In the genomic region with DNA sequence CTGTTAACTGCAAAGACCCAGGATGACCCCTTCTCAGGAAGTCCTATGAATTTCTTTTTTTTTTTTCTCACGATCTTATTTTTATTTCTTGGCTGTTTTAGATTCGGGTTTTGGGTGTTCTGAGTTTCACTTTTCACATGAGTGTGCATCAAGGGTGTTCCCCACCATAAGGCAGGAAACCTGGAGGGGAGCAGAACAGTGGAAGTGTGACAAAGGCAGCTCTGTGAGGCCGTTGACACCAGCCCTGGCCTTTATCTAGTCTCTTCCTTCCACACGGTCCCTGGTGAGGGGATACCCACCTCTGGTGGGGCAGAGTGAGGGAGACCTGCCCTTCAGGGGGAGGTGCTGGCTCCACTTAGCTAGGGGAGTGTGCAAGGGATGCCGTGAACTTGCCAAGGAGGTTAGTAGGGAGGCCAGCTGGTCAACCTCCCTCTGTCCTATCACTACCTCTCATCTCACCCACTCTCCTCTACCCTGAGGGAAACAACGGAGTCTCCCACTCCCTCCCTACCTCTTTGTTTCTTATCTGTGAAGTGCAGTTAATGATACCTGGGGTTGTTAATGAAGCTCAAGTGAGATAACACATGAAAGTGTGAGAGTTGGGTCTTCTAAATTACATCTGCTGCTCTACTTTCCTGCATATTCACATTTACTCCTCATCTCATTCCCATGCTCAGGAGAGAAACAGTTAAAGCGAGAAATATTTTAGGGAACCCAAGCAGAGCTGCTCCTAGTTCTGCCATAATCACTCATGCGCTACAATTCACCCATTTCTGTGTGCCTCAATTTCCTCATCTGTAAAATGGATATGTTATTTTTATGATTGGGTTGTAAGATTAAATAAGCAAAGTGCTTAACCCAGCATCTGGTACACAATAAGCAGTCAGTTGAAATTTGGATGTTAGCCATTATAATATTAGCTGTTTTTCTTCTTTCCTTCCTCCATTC, we compare ENCODE assay signal across 1 cellular context.
TF ChIP-seq lines count a peak whose summit lies in the region.

No MANE protein-coding gene starts in this region.

TF ChIP-seq in GM12878, 131 proteins besides CTCF, POLR2A, EP300 and RAD21 (continued from another document):
- TF ChIP-seq, protein P1, sequence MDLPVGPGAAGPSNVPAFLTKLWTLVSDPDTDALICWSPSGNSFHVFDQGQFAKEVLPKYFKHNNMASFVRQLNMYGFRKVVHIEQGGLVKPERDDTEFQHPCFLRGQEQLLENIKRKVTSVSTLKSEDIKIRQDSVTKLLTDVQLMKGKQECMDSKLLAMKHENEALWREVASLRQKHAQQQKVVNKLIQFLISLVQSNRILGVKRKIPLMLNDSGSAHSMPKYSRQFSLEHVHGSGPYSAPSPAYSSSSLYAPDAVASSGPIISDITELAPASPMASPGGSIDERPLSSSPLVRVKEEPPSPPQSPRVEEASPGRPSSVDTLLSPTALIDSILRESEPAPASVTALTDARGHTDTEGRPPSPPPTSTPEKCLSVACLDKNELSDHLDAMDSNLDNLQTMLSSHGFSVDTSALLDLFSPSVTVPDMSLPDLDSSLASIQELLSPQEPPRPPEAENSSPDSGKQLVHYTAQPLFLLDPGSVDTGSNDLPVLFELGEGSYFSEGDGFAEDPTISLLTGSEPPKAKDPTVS (IDR thresholded peaks at IDR 0.05; ENCODE audit: low read depth, low read length) = no peak
- peak; percentile 28; the same call in 1 of the 2 replicates for TF ChIP-seq ZNF384 (IDR thresholded peaks at IDR 0.05; ENCODE audit: borderline replicate concordance, low read depth, low read length)
- TF ChIP-seq MTA2 (IDR thresholded peaks at IDR 0.05; ENCODE audit: low read depth) = 0 out of 2 replicates have a peak, but pooled peaks have one; percentile 16
- TF ChIP-seq ZBED1 (IDR thresholded peaks at IDR 0.05; ENCODE audit: borderline replicate concordance) = no peak
- no peak for TF ChIP-seq SMAD1 (IDR thresholded peaks at IDR 0.05; ENCODE audit: low read depth, partially characterized antibody)
- no peak for TF ChIP-seq FOS (IDR thresholded peaks at IDR 0.05; ENCODE audit: borderline replicate concordance, extremely low read depth, insufficient read length)
- TF ChIP-seq, protein P2, sequence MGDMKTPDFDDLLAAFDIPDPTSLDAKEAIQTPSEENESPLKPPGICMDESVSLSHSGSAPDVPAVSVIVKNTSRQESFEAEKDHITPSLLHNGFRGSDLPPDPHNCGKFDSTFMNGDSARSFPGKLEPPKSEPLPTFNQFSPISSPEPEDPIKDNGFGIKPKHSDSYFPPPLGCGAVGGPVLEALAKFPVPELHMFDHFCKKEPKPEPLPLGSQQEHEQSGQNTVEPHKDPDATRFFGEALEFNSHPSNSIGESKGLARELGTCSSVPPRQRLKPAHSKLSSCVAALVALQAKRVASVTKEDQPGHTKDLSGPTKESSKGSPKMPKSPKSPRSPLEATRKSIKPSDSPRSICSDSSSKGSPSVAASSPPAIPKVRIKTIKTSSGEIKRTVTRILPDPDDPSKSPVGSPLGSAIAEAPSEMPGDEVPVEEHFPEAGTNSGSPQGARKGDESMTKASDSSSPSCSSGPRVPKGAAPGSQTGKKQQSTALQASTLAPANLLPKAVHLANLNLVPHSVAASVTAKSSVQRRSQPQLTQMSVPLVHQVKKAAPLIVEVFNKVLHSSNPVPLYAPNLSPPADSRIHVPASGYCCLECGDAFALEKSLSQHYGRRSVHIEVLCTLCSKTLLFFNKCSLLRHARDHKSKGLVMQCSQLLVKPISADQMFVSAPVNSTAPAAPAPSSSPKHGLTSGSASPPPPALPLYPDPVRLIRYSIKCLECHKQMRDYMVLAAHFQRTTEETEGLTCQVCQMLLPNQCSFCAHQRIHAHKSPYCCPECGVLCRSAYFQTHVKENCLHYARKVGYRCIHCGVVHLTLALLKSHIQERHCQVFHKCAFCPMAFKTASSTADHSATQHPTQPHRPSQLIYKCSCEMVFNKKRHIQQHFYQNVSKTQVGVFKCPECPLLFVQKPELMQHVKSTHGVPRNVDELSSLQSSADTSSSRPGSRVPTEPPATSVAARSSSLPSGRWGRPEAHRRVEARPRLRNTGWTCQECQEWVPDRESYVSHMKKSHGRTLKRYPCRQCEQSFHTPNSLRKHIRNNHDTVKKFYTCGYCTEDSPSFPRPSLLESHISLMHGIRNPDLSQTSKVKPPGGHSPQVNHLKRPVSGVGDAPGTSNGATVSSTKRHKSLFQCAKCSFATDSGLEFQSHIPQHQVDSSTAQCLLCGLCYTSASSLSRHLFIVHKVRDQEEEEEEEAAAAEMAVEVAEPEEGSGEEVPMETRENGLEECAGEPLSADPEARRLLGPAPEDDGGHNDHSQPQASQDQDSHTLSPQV (IDR thresholded peaks at IDR 0.05) = no peak
- TF ChIP-seq RUNX3 (IDR thresholded peaks at IDR 0.05; ENCODE audit: low read length) = peak; percentile 72
- TF ChIP-seq GATAD2B (conservative IDR thresholded peaks at IDR 0.05; ENCODE audit: low read depth) = no peak
- TF ChIP-seq HDAC2 (IDR thresholded peaks at IDR 0.05) = no peak
- TF ChIP-seq TBL1XR1 (IDR thresholded peaks at IDR 0.05; ENCODE audit: low read depth, low read length) = no peak
- TF ChIP-seq, protein P3, sequence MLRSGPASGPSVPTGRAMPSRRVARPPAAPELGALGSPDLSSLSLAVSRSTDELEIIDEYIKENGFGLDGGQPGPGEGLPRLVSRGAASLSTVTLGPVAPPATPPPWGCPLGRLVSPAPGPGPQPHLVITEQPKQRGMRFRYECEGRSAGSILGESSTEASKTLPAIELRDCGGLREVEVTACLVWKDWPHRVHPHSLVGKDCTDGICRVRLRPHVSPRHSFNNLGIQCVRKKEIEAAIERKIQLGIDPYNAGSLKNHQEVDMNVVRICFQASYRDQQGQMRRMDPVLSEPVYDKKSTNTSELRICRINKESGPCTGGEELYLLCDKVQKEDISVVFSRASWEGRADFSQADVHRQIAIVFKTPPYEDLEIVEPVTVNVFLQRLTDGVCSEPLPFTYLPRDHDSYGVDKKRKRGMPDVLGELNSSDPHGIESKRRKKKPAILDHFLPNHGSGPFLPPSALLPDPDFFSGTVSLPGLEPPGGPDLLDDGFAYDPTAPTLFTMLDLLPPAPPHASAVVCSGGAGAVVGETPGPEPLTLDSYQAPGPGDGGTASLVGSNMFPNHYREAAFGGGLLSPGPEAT (IDR thresholded peaks at IDR 0.05; ENCODE audit: low read depth) = peak; percentile 57; the same call in 1 of the 2 replicates
- TF ChIP-seq, protein P4, sequence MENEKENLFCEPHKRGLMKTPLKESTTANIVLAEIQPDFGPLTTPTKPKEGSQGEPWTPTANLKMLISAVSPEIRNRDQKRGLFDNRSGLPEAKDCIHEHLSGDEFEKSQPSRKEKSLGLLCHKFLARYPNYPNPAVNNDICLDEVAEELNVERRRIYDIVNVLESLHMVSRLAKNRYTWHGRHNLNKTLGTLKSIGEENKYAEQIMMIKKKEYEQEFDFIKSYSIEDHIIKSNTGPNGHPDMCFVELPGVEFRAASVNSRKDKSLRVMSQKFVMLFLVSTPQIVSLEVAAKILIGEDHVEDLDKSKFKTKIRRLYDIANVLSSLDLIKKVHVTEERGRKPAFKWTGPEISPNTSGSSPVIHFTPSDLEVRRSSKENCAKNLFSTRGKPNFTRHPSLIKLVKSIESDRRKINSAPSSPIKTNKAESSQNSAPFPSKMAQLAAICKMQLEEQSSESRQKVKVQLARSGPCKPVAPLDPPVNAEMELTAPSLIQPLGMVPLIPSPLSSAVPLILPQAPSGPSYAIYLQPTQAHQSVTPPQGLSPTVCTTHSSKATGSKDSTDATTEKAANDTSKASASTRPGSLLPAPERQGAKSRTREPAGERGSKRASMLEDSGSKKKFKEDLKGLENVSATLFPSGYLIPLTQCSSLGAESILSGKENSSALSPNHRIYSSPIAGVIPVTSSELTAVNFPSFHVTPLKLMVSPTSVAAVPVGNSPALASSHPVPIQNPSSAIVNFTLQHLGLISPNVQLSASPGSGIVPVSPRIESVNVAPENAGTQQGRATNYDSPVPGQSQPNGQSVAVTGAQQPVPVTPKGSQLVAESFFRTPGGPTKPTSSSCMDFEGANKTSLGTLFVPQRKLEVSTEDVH (IDR thresholded peaks at IDR 0.05; ENCODE audit: low read depth, partially characterized antibody) = no peak
- no peak for TF ChIP-seq BACH1 (IDR thresholded peaks at IDR 0.05; ENCODE audit: borderline replicate concordance)
- no peak for TF ChIP-seq BCL11A (IDR thresholded peaks at IDR 0.05; ENCODE audit: low read depth, low read length)
- TF ChIP-seq IRF4 (IDR thresholded peaks at IDR 0.05; ENCODE audit: low read depth, low read length) = peak; percentile 70; the same call in 1 of the 2 replicates
- no peak for TF ChIP-seq SUPT20H (IDR thresholded peaks at IDR 0.05; ENCODE audit: borderline replicate concordance, control insufficient read depth, low read depth, low read length)
- TF ChIP-seq CHD2 (IDR thresholded peaks at IDR 0.05; ENCODE audit: borderline replicate concordance, low read depth, low read length) = no peak
- 0 out of 2 replicates have a peak, but pooled peaks have one; percentile 19 for TF ChIP-seq TCF3 (IDR thresholded peaks at IDR 0.05; ENCODE audit: borderline replicate concordance, insufficient read depth, low read depth, low read length)
- TF ChIP-seq, protein P5, sequence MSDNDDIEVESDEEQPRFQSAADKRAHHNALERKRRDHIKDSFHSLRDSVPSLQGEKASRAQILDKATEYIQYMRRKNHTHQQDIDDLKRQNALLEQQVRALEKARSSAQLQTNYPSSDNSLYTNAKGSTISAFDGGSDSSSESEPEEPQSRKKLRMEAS (IDR thresholded peaks at IDR 0.05; ENCODE audit: low read depth, low read length) = no peak
- TF ChIP-seq MTA3 (IDR thresholded peaks at IDR 0.05; ENCODE audit: borderline replicate concordance, low read length) = peak; percentile 63; the same call in 1 of the 2 replicates
